ENCODE assay signal across 25 cellular contexts in genomic region chr2:188573453-188573852, GRCh38.
DNase-seq lines count a peak whose midpoint lies in the region; ATAC-seq and FAIRE-seq lines count a peak whose summit lies in the region.
"Had no signal": no experiment of that assay in that cellular context is flagged by ENCODE, and none has a peak within 500 bp of the region (broad histone marks: within the 10 kb centered on the region; RNA-seq: fewer than 3 reads in every experiment).

No MANE protein-coding gene starts in this region.

- intact Hi-C loops in sciatic nerve (cut with DNase I): no loop called here

- FAIRE-seq in RCC 7860 (lab: Jason Lieb, UNC): peak; percentile 24
- FAIRE-seq: GM18507, keratinocyte had no signal

- peak; percentile 23 for DNase-seq in EH (ENCODE audit: low read depth)
- DNase-seq in RCC 7860 (ENCODE audit: low spot score): no peak
- peak; percentile 31 for DNase-seq in fibroblast of peridontal ligament (ENCODE audit: extremely low read depth)
- no peak for DNase-seq in sciatic nerve (ENCODE audit: low spot score)
- DNase-seq in GDM1 (lab: John Stamatoyannopoulos, UW): no peak
- DNase-seq in T-helper 2 cell: no peak
- DNase-seq in NCI-H1105 treated with DMSO at 0.1 percent for 48 hours (lab: John Stamatoyannopoulos, UW): no peak
- DNase-seq: activated B cell treated with CpG ODN at 0.5 μM for 24 hours; activated CD8-positive, alpha-beta T cell treated with anti-CD3 and anti-CD28 coated beads, Interleukin-2, amount 10 ng/mL, durations not matched to agents 7 days and 5 days; activated T-cell treated with anti-CD3 and anti-CD28 coated beads, Interleukin-2, amount 50 U/mL, for 4 hours; body of pancreas; colonic mucosa; endodermal cell; hypothalamus; mesendoderm; NCI-H1092 treated with DMSO at 0.1 percent for 48 hours; NCI-H526 treated with DMSO at 0.1 percent for 48 hours; OCI-M1; spleen; stimulated activated CD4-positive, alpha-beta T cell treated with anti-CD3 and anti-CD28 coated beads, Interleukin-4, amount 100 ng/mL, for 4 hours; uterus had no signal

- ATAC-seq in sciatic nerve (peak; percentile 65), GM18868 (IDR thresholded peaks at IDR 0.05; ENCODE audit: unreplicated experiment) (no peak)
- ATAC-seq: activated CD8-positive, alpha-beta T cell treated with anti-CD3 and anti-CD28 coated beads, Interleukin-2, amount 10 ng/mL, durations not matched to agents 7 days and 5 days; activated T-cell treated with anti-CD3 and anti-CD28 coated beads, Interleukin-2, amount 50 U/mL, for 4 hours; body of pancreas; natural killer cell treated with Interleukin-12 subunit alpha and Interleukin-12 subunit beta and Interleukin-15 and Interleukin-18, amount 100 ng/mL, for 72 hours had no signal

Comparison
In these comparisons a context has a peak if more than half of its experiments do, and no peak if none do; other contexts are left out.
1. DNase-seq: peak in EH (single experiment) and fibroblast of peridontal ligament (single experiment); none in RCC 7860 (single experiment), sciatic nerve (single experiment), GDM1 (single experiment), T-helper 2 cell (0 of 5) and NCI-H1105 treated with DMSO at 0.1 percent for 48 hours (single experiment).